ENCODE assay signal across 15 cellular contexts in the genomic region with DNA sequence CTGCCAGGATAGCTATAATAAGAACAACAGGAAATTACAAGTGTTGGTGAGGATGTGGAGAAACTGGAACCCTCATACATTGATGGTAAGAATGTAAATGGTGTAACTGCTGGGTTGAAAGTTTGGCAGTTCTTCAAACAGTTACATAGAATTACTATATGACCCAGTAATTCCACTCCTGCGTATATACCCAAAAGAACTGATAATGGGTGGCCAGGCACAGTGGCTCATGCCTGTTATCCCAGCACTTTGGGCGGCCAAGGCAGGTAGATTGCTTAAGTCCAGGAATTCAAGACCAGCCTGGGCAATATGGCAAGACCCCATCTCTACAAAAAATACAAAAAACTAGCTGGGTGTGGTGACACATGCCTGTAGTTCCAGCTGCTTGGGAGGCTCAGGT. TPM values are rescaled to one million over a fixed set of nuclear protein-coding genes. Genes with fewer than 3 reads are reported as not detected.
DNase-seq lines count a peak whose midpoint lies in the region; ATAC-seq and TF ChIP-seq lines count a peak whose summit lies in the region.
"Had no signal": no experiment of that assay in that cellular context is flagged by ENCODE, and none has a peak within 500 bp of the region (broad histone marks: within the 10 kb centered on the region; RNA-seq: fewer than 3 reads in every experiment).

No MANE protein-coding gene starts in this region.

- CTCF ChIA-PET in HEK293 (lab: Yijun Ruan, JAX), result no interaction called here

- H3K36me3 ChIP-seq in HEK293 (ENCODE audit: control insufficient read depth in 2 of 2, insufficient read depth in 1 of 2, low read length in 2 of 2), result no peaks in the 10 kb centered on the region
- H3K36me3 ChIP-seq in sigmoid colon, result no peaks in the 10 kb centered on the region
- H3K36me3 ChIP-seq: BE2C had no signal

- H3K4me3 ChIP-seq in HEK293 (ENCODE audit: low read depth, low read length) (no peak overlapping the region), choroid plexus epithelial cell (ENCODE audit: low read depth, low read length) (no peak overlapping the region), sigmoid colon (no peak overlapping the region)

- 0 out of 2 replicates have a peak, but pooled peaks cover 2% of the 10 kb centered on the region for H3K4me1 ChIP-seq in HEK293 (ENCODE audit: control insufficient read depth, insufficient read depth, low read length)
- H3K4me1 ChIP-seq in sigmoid colon, result peaks cover 0 to 25% (median 18%) of the 10 kb centered on the region in 4 donors

- no peaks in the 10 kb centered on the region for H3K27me3 ChIP-seq in sigmoid colon
- H3K27me3 ChIP-seq: BE2C had no signal

- WGBS in sigmoid colon, 2 donors, result 21 to 63% methylated on average over 2 of the region's 2 CpGs

- no peak for ATAC-seq in HG03520 (IDR thresholded peaks at IDR 0.05; ENCODE audit: unreplicated experiment)
- ATAC-seq in activated CD4-positive, CD25-positive, alpha-beta regulatory T cell treated with anti-CD3 and anti-CD28 coated beads, Interleukin-2, amount 50 U/mL, for 24 hours, result no peak
- ATAC-seq: Panc1 had no signal

- POLR2A ChIA-PET in HEK293 (lab: Yijun Ruan, JAX), result interaction anchor here (0.6 to 0.7 kb wide), 2 partner anchors 128 to 835 kb away, joined by 3 to 6 read pairs; no protein-coding TSS in a partner anchor

- TF ChIP-seq POLR2A in sigmoid colon (IDR thresholded peaks at IDR 0.05), result no peak

- intact Hi-C loops in sigmoid colon (cut with DNase I), result no loop called here

- TF ChIP-seq CTCF in HEK293 (tag by site-specific recombination; IDR thresholded peaks at IDR 0.05) (no peak), choroid plexus epithelial cell (conservative IDR thresholded peaks at IDR 0.05; ENCODE audit: low read depth, low read length) (no peak), sigmoid colon (IDR thresholded peaks at IDR 0.05) (no peak), GM20000 (IDR thresholded peaks at IDR 0.05; ENCODE audit: extremely low read depth, missing control alignments) (no peak)

- H3K27ac ChIP-seq in HEK293 (ENCODE audit: extremely low read depth, low read depth, low read length) (no peak overlapping the region), sigmoid colon (no peak overlapping the region)

- TF ChIP-seq EP300 in sigmoid colon (IDR thresholded peaks at IDR 0.05), result no peak

- peak; percentile 28 to 62 for DNase-seq in NOMO-1 (lab: John Stamatoyannopoulos, UW; ENCODE audit: unreplicated experiment in 2 of 2)
- peak; percentile 56 for DNase-seq in choroid plexus epithelial cell (ENCODE audit: low read depth)
- DNase-seq in sigmoid colon, result peak; percentile 5
- DNase-seq in GM20000 (ENCODE audit: low spot score), result no peak
- DNase-seq: DMS 273 treated with DMSO at 0.1 percent for 48 hours, NCI-H1436, NCI-H2081, NCI-H524 treated with DMSO at 0.1 percent for 48 hours, Right ventricle myocardium superior, SW 1271 had no signal

- H3K9me3 ChIP-seq in HEK293 (ENCODE audit: control insufficient read depth, insufficient read depth, low read depth, low read length) (no peaks in the 10 kb centered on the region), sigmoid colon (no peaks in the 10 kb centered on the region)

TF ChIP-seq in HEK293, 187 proteins besides CTCF, POLR2A, EP300 and RAD21:
- peak; percentile 34; the same call in 1 of the 2 replicates for TF ChIP-seq ZNF121 (tag by site-specific recombination; IDR thresholded peaks at IDR 0.05)
- TF ChIP-seq, protein P1, sequence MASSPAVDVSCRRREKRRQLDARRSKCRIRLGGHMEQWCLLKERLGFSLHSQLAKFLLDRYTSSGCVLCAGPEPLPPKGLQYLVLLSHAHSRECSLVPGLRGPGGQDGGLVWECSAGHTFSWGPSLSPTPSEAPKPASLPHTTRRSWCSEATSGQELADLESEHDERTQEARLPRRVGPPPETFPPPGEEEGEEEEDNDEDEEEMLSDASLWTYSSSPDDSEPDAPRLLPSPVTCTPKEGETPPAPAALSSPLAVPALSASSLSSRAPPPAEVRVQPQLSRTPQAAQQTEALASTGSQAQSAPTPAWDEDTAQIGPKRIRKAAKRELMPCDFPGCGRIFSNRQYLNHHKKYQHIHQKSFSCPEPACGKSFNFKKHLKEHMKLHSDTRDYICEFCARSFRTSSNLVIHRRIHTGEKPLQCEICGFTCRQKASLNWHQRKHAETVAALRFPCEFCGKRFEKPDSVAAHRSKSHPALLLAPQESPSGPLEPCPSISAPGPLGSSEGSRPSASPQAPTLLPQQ (tag by site-specific recombination; IDR thresholded peaks at IDR 0.05), result no peak
TF ChIP-seq in HEK293: peak in this region for 1.

RNA-seq across cellular contexts. Expression of a gene that starts 4.5 kb away (rescaled TPM):
- total RNA-seq in sigmoid colon, result 10 to 100 TPM in 2 of 4 donors, 1 to 10 TPM in 2; 6.1 to 12.5 (median 9.4) TPM
- 10 to 100 TPM; 27.0 to 65.1 (median 40.2) TPM for polyA plus RNA-seq in sigmoid colon

RNA-seq across cellular contexts. Expression of a gene that starts 50.3 kb away (rescaled TPM):
- total RNA-seq in sigmoid colon, result 100 to 1,000 TPM; 164 to 327 (median 261) TPM
- polyA plus RNA-seq in sigmoid colon, result 10 to 100 TPM; 52.9 to 68.7 (median 60.8) TPM
